ENCODE assay signal across 1 cellular context in the genomic region with DNA sequence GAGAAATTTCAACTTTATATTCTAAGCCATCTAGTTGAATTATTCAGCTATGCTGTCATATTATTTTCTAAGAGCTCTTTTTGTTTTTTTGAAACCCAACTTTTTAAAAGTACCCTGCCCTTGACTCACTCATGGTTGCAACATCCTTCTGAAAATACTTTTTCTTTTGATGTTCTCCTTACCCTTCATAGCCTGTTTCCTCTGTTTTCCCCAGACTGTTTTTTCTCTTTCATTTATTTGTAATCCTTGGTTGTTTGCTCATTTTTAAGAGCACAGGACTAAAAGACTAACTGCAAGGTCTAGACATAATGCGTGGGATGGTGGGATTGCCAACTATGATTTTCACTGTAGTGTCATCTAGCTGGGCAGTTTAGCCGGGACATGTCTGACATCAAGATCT.
TF ChIP-seq lines count a peak whose summit lies in the region.

No MANE protein-coding gene starts in this region.

TF ChIP-seq in HepG2, 621 proteins besides CTCF, POLR2A, EP300 and RAD21:
- TF ChIP-seq RARA (CRISPR knock-in tag; IDR thresholded peaks at IDR 0.05) (peak; percentile 81), CEBPB (IDR thresholded peaks at IDR 0.05; ENCODE audit: borderline replicate concordance, low read depth, low read length) (peak; percentile 66; the same call in 1 of the 2 replicates), HMG20A (CRISPR knock-in tag; IDR thresholded peaks at IDR 0.05; ENCODE audit: borderline replicate concordance) (peak; percentile 77; the same call in 1 of the 2 replicates), CEBPG (CRISPR knock-in tag; IDR thresholded peaks at IDR 0.05) (0 out of 2 replicates have a peak, but pooled peaks have one; percentile 20), YEATS4 (CRISPR knock-in tag; IDR thresholded peaks at IDR 0.05; ENCODE audit: borderline replicate concordance) (no peak), ZSCAN25 (CRISPR knock-in tag; IDR thresholded peaks at IDR 0.05) (no peak), GATAD2A (CRISPR knock-in tag; IDR thresholded peaks at IDR 0.05) (peak; percentile 56; the same call in 1 of the 2 replicates), HOXA3 (CRISPR knock-in tag; IDR thresholded peaks at IDR 0.05) (no peak), SAP130 (CRISPR knock-in tag; IDR thresholded peaks at IDR 0.05; ENCODE audit: low read depth) (0 out of 2 replicates have a peak, but pooled peaks have one; percentile 22), TCF7 (IDR thresholded peaks at IDR 0.05; ENCODE audit: low read depth) (peak; percentile 48; the same call in 1 of the 2 replicates), ZNF329 (CRISPR knock-in tag; IDR thresholded peaks at IDR 0.05; ENCODE audit: low read depth) (no peak), NCOA2 (CRISPR knock-in tag; IDR thresholded peaks at IDR 0.05) (peak; percentile 38; the same call in 1 of the 2 replicates), SSRP1 (CRISPR knock-in tag; IDR thresholded peaks at IDR 0.05) (no peak)
- TF ChIP-seq, protein P1, sequence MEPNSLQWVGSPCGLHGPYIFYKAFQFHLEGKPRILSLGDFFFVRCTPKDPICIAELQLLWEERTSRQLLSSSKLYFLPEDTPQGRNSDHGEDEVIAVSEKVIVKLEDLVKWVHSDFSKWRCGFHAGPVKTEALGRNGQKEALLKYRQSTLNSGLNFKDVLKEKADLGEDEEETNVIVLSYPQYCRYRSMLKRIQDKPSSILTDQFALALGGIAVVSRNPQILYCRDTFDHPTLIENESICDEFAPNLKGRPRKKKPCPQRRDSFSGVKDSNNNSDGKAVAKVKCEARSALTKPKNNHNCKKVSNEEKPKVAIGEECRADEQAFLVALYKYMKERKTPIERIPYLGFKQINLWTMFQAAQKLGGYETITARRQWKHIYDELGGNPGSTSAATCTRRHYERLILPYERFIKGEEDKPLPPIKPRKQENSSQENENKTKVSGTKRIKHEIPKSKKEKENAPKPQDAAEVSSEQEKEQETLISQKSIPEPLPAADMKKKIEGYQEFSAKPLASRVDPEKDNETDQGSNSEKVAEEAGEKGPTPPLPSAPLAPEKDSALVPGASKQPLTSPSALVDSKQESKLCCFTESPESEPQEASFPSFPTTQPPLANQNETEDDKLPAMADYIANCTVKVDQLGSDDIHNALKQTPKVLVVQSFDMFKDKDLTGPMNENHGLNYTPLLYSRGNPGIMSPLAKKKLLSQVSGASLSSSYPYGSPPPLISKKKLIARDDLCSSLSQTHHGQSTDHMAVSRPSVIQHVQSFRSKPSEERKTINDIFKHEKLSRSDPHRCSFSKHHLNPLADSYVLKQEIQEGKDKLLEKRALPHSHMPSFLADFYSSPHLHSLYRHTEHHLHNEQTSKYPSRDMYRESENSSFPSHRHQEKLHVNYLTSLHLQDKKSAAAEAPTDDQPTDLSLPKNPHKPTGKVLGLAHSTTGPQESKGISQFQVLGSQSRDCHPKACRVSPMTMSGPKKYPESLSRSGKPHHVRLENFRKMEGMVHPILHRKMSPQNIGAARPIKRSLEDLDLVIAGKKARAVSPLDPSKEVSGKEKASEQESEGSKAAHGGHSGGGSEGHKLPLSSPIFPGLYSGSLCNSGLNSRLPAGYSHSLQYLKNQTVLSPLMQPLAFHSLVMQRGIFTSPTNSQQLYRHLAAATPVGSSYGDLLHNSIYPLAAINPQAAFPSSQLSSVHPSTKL (CRISPR knock-in tag; IDR thresholded peaks at IDR 0.05) = peak; percentile 50; the same call in 1 of the 2 replicates
